Comparison of ENCODE assay signal across 14 cellular contexts in the genomic region with DNA sequence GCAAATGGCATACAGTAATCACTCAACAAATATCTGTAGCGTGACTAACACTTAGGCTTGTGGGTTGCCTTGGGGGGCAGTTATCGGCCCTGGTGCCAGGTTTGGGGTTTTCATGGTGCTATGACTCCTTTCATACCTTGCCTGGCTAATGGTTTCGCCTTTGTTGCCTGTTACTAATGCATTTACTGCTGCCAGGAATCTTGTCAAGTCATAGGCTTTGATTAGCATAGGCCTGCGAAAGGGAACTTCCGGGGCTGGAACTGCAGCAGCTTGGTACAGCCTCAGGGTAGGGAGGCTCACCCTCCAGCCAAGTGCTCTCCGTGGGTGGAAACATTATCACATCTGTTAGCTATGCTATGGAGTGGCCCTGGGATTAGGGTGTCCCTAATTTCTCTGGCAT. TPM values are rescaled to one million over a fixed set of nuclear protein-coding genes. Genes with fewer than 3 reads are reported as not detected.
A peak's percentile ranks its signal among the peaks of the same experiment; 100 is the strongest.
DNase-seq lines count a peak whose midpoint lies in the region; ATAC-seq and TF ChIP-seq lines count a peak whose summit lies in the region.
"Had no signal": no experiment of that assay in that cellular context is flagged by ENCODE, and none has a peak within 500 bp of the region (broad histone marks: within the 10 kb centered on the region; RNA-seq: fewer than 3 reads in every experiment).

No MANE protein-coding gene starts in this region.

- intact Hi-C loops in activated naive CD4-positive, alpha-beta T cell treated with anti-CD3 and anti-CD28 coated beads for 36 hours (cut with micrococcal nuclease), result no loop called here

- peaks cover 3% of the 10 kb centered on the region for H3K27me3 Mint-ChIP-seq in activated naive CD4-positive, alpha-beta T cell treated with anti-CD3 and anti-CD28 coated beads for 36 hours (ENCODE audit: low read depth)
- H3K27me3 Mint-ChIP-seq in stimulated activated memory B cell treated with anti-CD40 and anti-IgM and Interleukin-4, amounts not matched to agents 10 μg/mL and 1 μg/mL and 100 μg/mL, for 72 hours, result peaks cover 18% of the 10 kb centered on the region
- H3K27me3 Mint-ChIP-seq in CD8-positive, alpha-beta memory T cell, result peaks cover 8 to 13% of the 10 kb centered on the region in 2 donors

- H3K27ac ChIP-seq in RWPE1, result peak overlapping the region; percentile 90
- no peak overlapping the region for H3K27ac ChIP-seq in CD8-positive, alpha-beta memory T cell (ENCODE audit: low read depth, low read length)
- H3K27ac ChIP-seq: BLaER1, colonic mucosa had no signal

- no peaks in the 10 kb centered on the region for H3K9me3 Mint-ChIP-seq in activated naive CD4-positive, alpha-beta T cell treated with anti-CD3 and anti-CD28 coated beads for 36 hours
- H3K9me3 Mint-ChIP-seq in stimulated activated memory B cell treated with anti-CD40 and anti-IgM and Interleukin-4, amounts not matched to agents 10 μg/mL and 1 μg/mL and 100 μg/mL, for 72 hours, result no peaks in the 10 kb centered on the region
- H3K9me3 Mint-ChIP-seq in CD8-positive, alpha-beta memory T cell, result no peaks in the 10 kb centered on the region
- H3K9me3 Mint-ChIP-seq: WTC11 had no signal

- H3K4me1 Mint-ChIP-seq in activated naive CD4-positive, alpha-beta T cell treated with anti-CD3 and anti-CD28 coated beads for 36 hours (ENCODE audit: low read depth), result no peaks in the 10 kb centered on the region
- H3K4me1 Mint-ChIP-seq in stimulated activated memory B cell treated with anti-CD40 and anti-IgM and Interleukin-4, amounts not matched to agents 10 μg/mL and 1 μg/mL and 100 μg/mL, for 72 hours, result no peaks in the 10 kb centered on the region
- no peaks in the 10 kb centered on the region for H3K4me1 Mint-ChIP-seq in CD8-positive, alpha-beta memory T cell

- POLR2A ChIA-PET in RWPE1 (lab: Yijun Ruan, JAX; ENCODE audit: low non-redundant PET), result no interaction called here
- POLR2A ChIA-PET in CD8-positive, alpha-beta memory T cell (lab: Charles Lee), result no interaction called here

- no peak for TF ChIP-seq CTCF in RWPE1 (conservative IDR thresholded peaks at IDR 0.05; ENCODE audit: low read depth)
- TF ChIP-seq CTCF in foreskin fibroblast (IDR thresholded peaks at IDR 0.05; ENCODE audit: low read depth, low read length), result no peak

- DNase-seq in activated naive CD4-positive, alpha-beta T cell treated with anti-CD3 and anti-CD28 coated beads for 36 hours, result peak; percentile 10
- DNase-seq in activated naive CD4-positive, alpha-beta T cell treated with Interleukin-2 at 50 U/mL for 16 hours, result no peak
- peak; percentile 84 for DNase-seq in RWPE1 (ENCODE audit: low spot score)
- peak; percentile 90 to 92 for DNase-seq in foreskin fibroblast
- no peak for DNase-seq in NCI-H2029 (lab: John Stamatoyannopoulos, UW)
- no peak for DNase-seq in CD8-positive, alpha-beta memory T cell
- no peak for DNase-seq in cortex of kidney (lab: John Stamatoyannopoulos, UW)
- DNase-seq: colonic mucosa; NCI-H510A; stimulated activated CD4-positive, alpha-beta T cell treated with anti-CD3 and anti-CD28 coated beads, Interleukin-4, amount 100 ng/mL, for 24 hours had no signal

- no peaks in the 10 kb centered on the region for H3K36me3 ChIP-seq in CD8-positive, alpha-beta memory T cell (ENCODE audit: insufficient read depth, low read length)
- H3K36me3 ChIP-seq: BLaER1, colonic mucosa had no signal

- H3K4me1 ChIP-seq in CD8-positive, alpha-beta memory T cell (ENCODE audit: insufficient read depth, low read length), result no peaks in the 10 kb centered on the region
- H3K4me1 ChIP-seq: colonic mucosa had no signal

- no peaks in the 10 kb centered on the region for H3K27me3 ChIP-seq in CD8-positive, alpha-beta memory T cell (ENCODE audit: insufficient read depth, low read length, poor library complexity, severe bottlenecking)
- H3K27me3 ChIP-seq: BLaER1, colonic mucosa had no signal

- H3K4me3 ChIP-seq in foreskin fibroblast (ENCODE audit: low read depth in 1 of 2, low read length in 2 of 2), result no peak overlapping the region
- H3K4me3 ChIP-seq in CD8-positive, alpha-beta memory T cell (ENCODE audit: low read length), result no peak overlapping the region
- H3K4me3 ChIP-seq: BLaER1, colonic mucosa had no signal

- no peak overlapping the region for H3K4me3 Mint-ChIP-seq in activated naive CD4-positive, alpha-beta T cell treated with anti-CD3 and anti-CD28 coated beads for 36 hours
- no peak overlapping the region for H3K4me3 Mint-ChIP-seq in stimulated activated memory B cell treated with anti-CD40 and anti-IgM and Interleukin-4, amounts not matched to agents 10 μg/mL and 1 μg/mL and 100 μg/mL, for 72 hours
- H3K4me3 Mint-ChIP-seq in CD8-positive, alpha-beta memory T cell, result no peak overlapping the region
- H3K4me3 Mint-ChIP-seq: WTC11 had no signal

- H3K9me3 ChIP-seq in CD8-positive, alpha-beta memory T cell (ENCODE audit: low read length), result no peaks in the 10 kb centered on the region
- H3K9me3 ChIP-seq: BLaER1, colonic mucosa had no signal

- no peak overlapping the region for H3K27ac Mint-ChIP-seq in activated naive CD4-positive, alpha-beta T cell treated with anti-CD3 and anti-CD28 coated beads for 36 hours
- no peak overlapping the region for H3K27ac Mint-ChIP-seq in stimulated activated memory B cell treated with anti-CD40 and anti-IgM and Interleukin-4, amounts not matched to agents 10 μg/mL and 1 μg/mL and 100 μg/mL, for 72 hours
- no peak overlapping the region for H3K27ac Mint-ChIP-seq in CD8-positive, alpha-beta memory T cell
- H3K27ac Mint-ChIP-seq: WTC11 had no signal

- H3K36me3 Mint-ChIP-seq in activated naive CD4-positive, alpha-beta T cell treated with anti-CD3 and anti-CD28 coated beads for 36 hours (ENCODE audit: low read depth), result no peaks in the 10 kb centered on the region
- H3K36me3 Mint-ChIP-seq in stimulated activated memory B cell treated with anti-CD40 and anti-IgM and Interleukin-4, amounts not matched to agents 10 μg/mL and 1 μg/mL and 100 μg/mL, for 72 hours, result no peaks in the 10 kb centered on the region
- no peaks in the 10 kb centered on the region for H3K36me3 Mint-ChIP-seq in CD8-positive, alpha-beta memory T cell
- H3K36me3 Mint-ChIP-seq: WTC11 had no signal

- ATAC-seq in stimulated activated memory B cell treated with anti-CD40 and anti-IgM and Interleukin-4, amounts not matched to agents 10 μg/mL and 1 μg/mL and 100 μg/mL, for 72 hours, result peak; percentile 50
- ATAC-seq: WTC11 had no signal

- CTCF ChIA-PET in activated naive CD4-positive, alpha-beta T cell treated with anti-CD3 and anti-CD28 coated beads for 36 hours (lab: Charles Lee), result no interaction called here
- CTCF ChIA-PET in RWPE1 (lab: Yijun Ruan, JAX), result no interaction called here
- CTCF ChIA-PET in CD8-positive, alpha-beta memory T cell (lab: Charles Lee), result no interaction called here

RNA-seq across cellular contexts. Expression of a gene that starts 13.2 kb away (rescaled TPM):
- not detected for total RNA-seq in activated naive CD4-positive, alpha-beta T cell treated with anti-CD3 and anti-CD28 coated beads for 36 hours
- not detected for total RNA-seq in CD8-positive, alpha-beta memory T cell
- not detected for polyA plus RNA-seq in CD8-positive, alpha-beta memory T cell
- total RNA-seq: colonic mucosa, lung microvascular endothelial cell had no signal

RNA-seq across cellular contexts. Expression of a gene that starts 52.1 kb away (rescaled TPM):
- 10 to 100 TPM; 74.5 to 75.5 TPM for total RNA-seq in activated naive CD4-positive, alpha-beta T cell treated with anti-CD3 and anti-CD28 coated beads for 36 hours
- 10 to 100 TPM; 96.0 to 97.6 TPM for total RNA-seq in CD8-positive, alpha-beta memory T cell
- 119 TPM for polyA plus RNA-seq in CD8-positive, alpha-beta memory T cell

Comparison
In these comparisons a context has a peak if more than half of its experiments do, and no peak if none do; other contexts are left out.
1. DNase-seq: peak in activated naive CD4-positive, alpha-beta T cell treated with anti-CD3 and anti-CD28 coated beads for 36 hours (single experiment), RWPE1 (single experiment) and foreskin fibroblast (2 of 2); none in activated naive CD4-positive, alpha-beta T cell treated with Interleukin-2 at 50 U/mL for 16 hours (single experiment), NCI-H2029 (single experiment), CD8-positive, alpha-beta memory T cell (0 of 5) and cortex of kidney (single experiment).